1 cellular context compared by ENCODE assay signal in the genomic region with DNA sequence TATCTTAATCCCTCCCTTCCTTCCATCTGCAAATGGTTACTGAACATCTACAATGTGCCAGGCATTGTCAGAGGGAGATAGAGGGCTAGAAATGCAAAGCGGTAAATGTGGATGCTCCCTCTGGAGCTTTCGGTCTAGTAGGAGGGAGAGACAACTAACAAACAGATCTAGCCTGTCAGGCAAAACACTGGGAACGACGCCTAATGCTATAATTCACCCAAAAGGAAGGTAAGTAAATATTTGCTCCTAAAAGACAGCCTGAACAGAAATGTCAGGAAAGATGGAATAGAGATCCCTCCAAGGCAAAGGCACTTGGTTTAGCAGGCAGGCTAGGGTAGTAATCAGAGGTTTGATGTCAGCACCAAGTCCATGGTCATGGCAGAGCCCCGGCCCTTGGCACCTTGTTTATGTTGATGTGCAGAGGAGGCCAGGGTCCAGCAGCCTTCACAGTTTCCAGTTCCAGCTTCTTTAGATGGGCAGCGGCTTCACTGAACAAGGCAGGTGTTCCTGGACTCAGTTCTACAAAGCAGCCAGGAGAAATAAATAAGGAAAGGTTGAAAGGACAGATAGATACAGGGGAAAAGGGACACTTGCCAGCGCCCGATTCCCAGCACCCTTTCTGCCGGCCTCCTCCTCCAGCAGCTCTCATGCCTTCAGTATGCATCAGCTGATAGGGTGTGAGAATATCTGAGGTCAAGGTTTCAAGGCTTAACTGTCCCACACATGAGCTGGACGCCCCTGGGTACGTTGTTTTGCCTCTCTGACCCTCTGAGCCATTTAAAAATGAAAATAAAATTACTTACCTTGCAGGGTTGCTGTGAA.
TF ChIP-seq lines count a peak whose summit lies in the region.

No MANE protein-coding gene starts in this region.

TF ChIP-seq in HepG2, 621 proteins besides CTCF, POLR2A, EP300 and RAD21:
- TF ChIP-seq REXO4 (CRISPR knock-in tag; IDR thresholded peaks at IDR 0.05; ENCODE audit: borderline replicate concordance), result no peak
- TF ChIP-seq TFAP4 (IDR thresholded peaks at IDR 0.05; ENCODE audit: borderline replicate concordance, low read depth), result peak; percentile 29; the same call in 1 of the 2 replicates
